In genomic region chr10:73357821-73358220, GRCh38 we compare ENCODE assay signal across 8 cellular contexts. TPM values are rescaled to one million over a fixed set of nuclear protein-coding genes. Genes with fewer than 3 reads are reported as not detected.
DNase-seq lines count a peak whose midpoint lies in the region; ATAC-seq and TF ChIP-seq lines count a peak whose summit lies in the region.

No MANE protein-coding gene starts in this region.

- ATAC-seq in body of pancreas (no peak), lung (ENCODE audit: insufficient read depth, low FRiP score) (no peak), GM18517 (IDR thresholded peaks at IDR 0.05; ENCODE audit: unreplicated experiment) (no peak), left colon (no peak)

- no peak for DNase-seq in activated naive CD4-positive, alpha-beta T cell treated with anti-CD3 and anti-CD28 coated beads for 36 hours
- no peak for DNase-seq in activated naive CD4-positive, alpha-beta T cell treated with anti-CD3 and anti-CD28 coated beads, Interleukin-2, amount 50 U/mL, for 16 hours
- DNase-seq in body of pancreas = no peak
- no peak for DNase-seq in lung (ENCODE audit: low spot score)
- DNase-seq in tibial nerve (ENCODE audit: low spot score in 2 of 2) = no peak
- no peak for DNase-seq in NCI-H226
- no peak for DNase-seq in left colon

- H3K27me3 Mint-ChIP-seq in activated naive CD4-positive, alpha-beta T cell treated with anti-CD3 and anti-CD28 coated beads for 36 hours (ENCODE audit: low read depth) = no peaks in the 10 kb centered on the region

- H3K4me1 ChIP-seq in body of pancreas (peaks cover 13% of the 10 kb centered on the region), lung (ENCODE audit: control insufficient read depth in 2 of 2, insufficient read depth in 2 of 2, low read length in 2 of 2) (peaks cover 0 to 6% of the 10 kb centered on the region in 2 donors), tibial nerve (peaks cover 0 to 18% (median 5%) of the 10 kb centered on the region in 4 donors)

- H3K9me3 ChIP-seq in body of pancreas = no peaks in the 10 kb centered on the region
- no peaks in the 10 kb centered on the region for H3K9me3 ChIP-seq in lung (ENCODE audit: control insufficient read depth in 2 of 2, insufficient read depth in 1 of 2, low read length in 1 of 2)
- peaks cover 0 to 7% (median 0%) of the 10 kb centered on the region in 4 donors for H3K9me3 ChIP-seq in tibial nerve

- H3K4me1 Mint-ChIP-seq in activated naive CD4-positive, alpha-beta T cell treated with anti-CD3 and anti-CD28 coated beads for 36 hours (ENCODE audit: low read depth) = peaks cover 10% of the 10 kb centered on the region

- no peaks in the 10 kb centered on the region for H3K36me3 ChIP-seq in body of pancreas (replicated peaks in 1 of 2; ENCODE audit: insufficient read depth in 1 of 2, low read depth in 2 of 2)
- no peaks in the 10 kb centered on the region for H3K36me3 ChIP-seq in lung (ENCODE audit: control insufficient read depth in 2 of 2, insufficient read depth in 2 of 2, low read length in 2 of 2)
- peaks cover 0 to 10% (median 0%) of the 10 kb centered on the region in 3 donors for H3K36me3 ChIP-seq in tibial nerve

- TF ChIP-seq POLR2A in body of pancreas (IDR thresholded peaks at IDR 0.05) (no peak), tibial nerve (IDR thresholded peaks at IDR 0.05) (no peak)

- H3K27me3 ChIP-seq in body of pancreas = no peaks in the 10 kb centered on the region
- H3K27me3 ChIP-seq in lung (ENCODE audit: control insufficient read depth, insufficient read depth) = no peaks in the 10 kb centered on the region
- H3K27me3 ChIP-seq in tibial nerve = no peaks in the 10 kb centered on the region

- CTCF ChIA-PET in activated naive CD4-positive, alpha-beta T cell treated with anti-CD3 and anti-CD28 coated beads for 36 hours (lab: Charles Lee) = no interaction called here

- no peak overlapping the region for H3K27ac Mint-ChIP-seq in activated naive CD4-positive, alpha-beta T cell treated with anti-CD3 and anti-CD28 coated beads for 36 hours

- H3K4me3 ChIP-seq in body of pancreas = peak overlapping the region; percentile 73 to 76
- peak overlapping the region; percentile 84 for H3K4me3 ChIP-seq in lung
- peak overlapping the region; percentile 67 to 94 (median 88) for H3K4me3 ChIP-seq in tibial nerve

- H3K27ac ChIP-seq in body of pancreas (peak overlapping the region in 2 of 4 donors; percentile 65 to 68), lung (ENCODE audit: low read depth in 1 of 2, low read length in 1 of 2) (no peak overlapping the region), tibial nerve (peak overlapping the region in 2 of 4 donors; percentile 63 to 83)

- peak overlapping the region; percentile 96 for H3K4me3 Mint-ChIP-seq in activated naive CD4-positive, alpha-beta T cell treated with anti-CD3 and anti-CD28 coated beads for 36 hours

- H3K9me3 Mint-ChIP-seq in activated naive CD4-positive, alpha-beta T cell treated with anti-CD3 and anti-CD28 coated beads for 36 hours = peaks cover 1% of the 10 kb centered on the region

- peaks cover 1% of the 10 kb centered on the region for H3K36me3 Mint-ChIP-seq in activated naive CD4-positive, alpha-beta T cell treated with anti-CD3 and anti-CD28 coated beads for 36 hours (ENCODE audit: low read depth)

- 27 to 30% methylated on average over 5 of the region's 5 CpGs for WGBS in body of pancreas, 2 donors
- 37 to 46% methylated on average over 5 of the region's 5 CpGs for WGBS in lung, 2 donors
- 40 to 52% methylated on average over 5 of the region's 5 CpGs for WGBS in tibial nerve, 2 donors

- TF ChIP-seq EP300 in tibial nerve (IDR thresholded peaks at IDR 0.05) = no peak

- TF ChIP-seq CTCF in body of pancreas (IDR thresholded peaks at IDR 0.05) = no peak
- TF ChIP-seq CTCF in lung (IDR thresholded peaks at IDR 0.05; ENCODE audit: control extremely low read depth, extremely low read depth) = no peak
- no peak for TF ChIP-seq CTCF in tibial nerve (IDR thresholded peaks at IDR 0.05)

- intact Hi-C loops in activated naive CD4-positive, alpha-beta T cell treated with anti-CD3 and anti-CD28 coated beads for 36 hours (cut with micrococcal nuclease) = loop anchor here (1.0 to 2.0 kb wide), 5 partner anchors 56 to 268 kb away; partner anchors contain the start of genes ANXA7, MRPS16, P4HA1 and PPP3CB
- intact Hi-C loops in body of pancreas (cut with DNase I) = no loop called here
- intact Hi-C loops in left colon (cut with DNase I, micrococcal nuclease) = no loop called here

RNA-seq across cellular contexts. Expression of gene CFAP70, which starts 0.8 kb away (rescaled TPM):
- under 1 TPM; 0.20 to 0.31 TPM for total RNA-seq in activated naive CD4-positive, alpha-beta T cell treated with anti-CD3 and anti-CD28 coated beads for 36 hours
- total RNA-seq in body of pancreas = 10 to 100 TPM in 1 of 2 donors, 1 to 10 TPM in 1; 8.8 to 11.5 TPM
- total RNA-seq in lung = 10 to 100 TPM; 11.2 to 17.2 TPM
- polyA plus RNA-seq in lung = 1 to 10 TPM; 3.5 to 6.0 TPM
- 10 to 100 TPM in 1 of 4 donors, 1 to 10 TPM in 3; 3.8 to 14.9 (median 6.6) TPM for total RNA-seq in tibial nerve
- 1 to 10 TPM in 1 of 2 donors, under 1 TPM in 1; 0.98 to 1.2 TPM for total RNA-seq in left colon

RNA-seq across cellular contexts. Expression of gene ANXA7, which starts 56.0 kb away (rescaled TPM):
- total RNA-seq in activated naive CD4-positive, alpha-beta T cell treated with anti-CD3 and anti-CD28 coated beads for 36 hours = 100 to 1,000 TPM; 130 to 134 TPM
- total RNA-seq in body of pancreas (10 to 100 TPM; 22.7 to 46.2 TPM), lung (100 to 1,000 TPM in 1 of 2 donors, 10 to 100 TPM in 1; 76.7 to 134 TPM), tibial nerve (100 to 1,000 TPM in 2 of 4 donors, 10 to 100 TPM in 2; 82.7 to 141 (median 114) TPM), left colon (100 to 1,000 TPM in 1 of 2 donors, 10 to 100 TPM in 1; 97.5 to 114 TPM)
- 100 to 1,000 TPM in 1 of 2 donors, 10 to 100 TPM in 1; 59.3 to 121 TPM for polyA plus RNA-seq in lung
